8 cellular contexts compared by ENCODE assay signal in genomic region chr17:68197997-68198930, GRCh38. TPM values are rescaled to one million over a fixed set of nuclear protein-coding genes. Genes with fewer than 3 reads are reported as not detected.
DNase-seq lines count a peak whose midpoint lies in the region; ATAC-seq and TF ChIP-seq lines count a peak whose summit lies in the region.

No MANE protein-coding gene starts in this region.

- H3K9me3 Mint-ChIP-seq in activated CD8-positive, alpha-beta T cell treated with anti-CD3 and anti-CD28 coated beads, Interleukin-2, amount 10 ng/mL, durations not matched to agents 7 days and 5 days (ENCODE audit: insufficient read depth): no peaks in the 10 kb centered on the region
- peaks cover 8% of the 10 kb centered on the region for H3K9me3 Mint-ChIP-seq in glutamatergic neuron (ENCODE audit: unreplicated experiment)

- DNase-seq in activated effector memory CD4-positive, alpha-beta T cell treated with anti-CD3 and anti-CD28 coated beads, Interleukin-2, amount 50 U/mL, for 16 hours: peak; percentile 74
- no peak for DNase-seq in activated effector memory CD4-positive, alpha-beta T cell treated with Interleukin-2 at 50 U/mL for 16 hours
- peak; percentile 28 for DNase-seq in activated CD8-positive, alpha-beta T cell treated with anti-CD3 and anti-CD28 coated beads, Interleukin-2, amount 10 ng/mL, durations not matched to agents 7 days and 5 days
- DNase-seq in iPS-NIHi11 (ENCODE audit: low spot score) (peak; percentile 50), thoracic aorta (ENCODE audit: low spot score) (no peak), ACHN (no peak), glutamatergic neuron (no peak)

- no peaks in the 10 kb centered on the region for H3K36me3 ChIP-seq in thoracic aorta

- H3K4me1 Mint-ChIP-seq in activated CD8-positive, alpha-beta T cell treated with anti-CD3 and anti-CD28 coated beads, Interleukin-2, amount 10 ng/mL, durations not matched to agents 7 days and 5 days (ENCODE audit: low read depth): peaks cover 51% of the 10 kb centered on the region
- peaks cover 4% of the 10 kb centered on the region for H3K4me1 Mint-ChIP-seq in glutamatergic neuron (ENCODE audit: low read depth, unreplicated experiment)

- POLR2A ChIA-PET in activated CD8-positive, alpha-beta T cell treated with anti-CD3 and anti-CD28 coated beads, Interleukin-2, amount 10 ng/mL, durations not matched to agents 7 days and 5 days (lab: Charles Lee): interaction anchor here (0.9 to 2.6 kb wide), 3 partner anchors 18 to 50 kb away, joined by 3 to 9 read pairs (median 7); partner anchors contain the start of gene AMZ2

- no peaks in the 10 kb centered on the region for H3K9me3 ChIP-seq in thoracic aorta

- TF ChIP-seq CTCF in thoracic aorta (IDR thresholded peaks at IDR 0.05) (no peak), glutamatergic neuron (IDR thresholded peaks at IDR 0.05; ENCODE audit: partially characterized antibody, unreplicated experiment) (no peak)

- H3K4me3 ChIP-seq in thoracic aorta: peak overlapping the region; percentile 72

- no peak overlapping the region for H3K27ac Mint-ChIP-seq in activated CD8-positive, alpha-beta T cell treated with anti-CD3 and anti-CD28 coated beads, Interleukin-2, amount 10 ng/mL, durations not matched to agents 7 days and 5 days
- H3K27ac Mint-ChIP-seq in glutamatergic neuron (ENCODE audit: unreplicated experiment): no peak overlapping the region

- peaks cover 31 to 54% of the 10 kb centered on the region in 2 donors for H3K4me1 ChIP-seq in thoracic aorta (ENCODE audit: control insufficient read depth in 1 of 2, low read depth in 2 of 2)

- in situ Hi-C loops in ACHN (cut with HindIII; ENCODE audit: low pct_ligation_motif_present, low pct_unique_long_range_greater_than_20kb, low sequenced_read_pairs): no loop called here

- H3K36me3 Mint-ChIP-seq in activated CD8-positive, alpha-beta T cell treated with anti-CD3 and anti-CD28 coated beads, Interleukin-2, amount 10 ng/mL, durations not matched to agents 7 days and 5 days (ENCODE audit: low read depth): no peaks in the 10 kb centered on the region
- no peaks in the 10 kb centered on the region for H3K36me3 Mint-ChIP-seq in glutamatergic neuron (ENCODE audit: unreplicated experiment)

- no peak overlapping the region for H3K27ac ChIP-seq in thoracic aorta

- CTCF ChIA-PET in activated CD8-positive, alpha-beta T cell treated with anti-CD3 and anti-CD28 coated beads, Interleukin-2, amount 10 ng/mL, durations not matched to agents 7 days and 5 days (lab: Charles Lee): interaction anchor here (2.4 to 9.8 kb wide), 5 partner anchors 13 to 264 kb away, joined by 12 to 126 read pairs (median 30); partner anchors contain the start of gene WIPI1

- H3K4me3 Mint-ChIP-seq in activated CD8-positive, alpha-beta T cell treated with anti-CD3 and anti-CD28 coated beads, Interleukin-2, amount 10 ng/mL, durations not matched to agents 7 days and 5 days: peak overlapping the region; percentile 63
- no peak overlapping the region for H3K4me3 Mint-ChIP-seq in glutamatergic neuron (ENCODE audit: unreplicated experiment)

- peaks cover 6% of the 10 kb centered on the region for H3K27me3 ChIP-seq in thoracic aorta (replicated peaks; ENCODE audit: insufficient read depth)

- no peak for ATAC-seq in activated CD8-positive, alpha-beta T cell treated with anti-CD3 and anti-CD28 coated beads, Interleukin-2, amount 10 ng/mL, durations not matched to agents 7 days and 5 days
- ATAC-seq in thoracic aorta (ENCODE audit: insufficient number of reproducible peaks, low FRiP score, low read depth) (no peak), HG03039 (IDR thresholded peaks at IDR 0.05; ENCODE audit: unreplicated experiment) (no peak)

- peaks cover 49% of the 10 kb centered on the region for H3K27me3 Mint-ChIP-seq in activated CD8-positive, alpha-beta T cell treated with anti-CD3 and anti-CD28 coated beads, Interleukin-2, amount 10 ng/mL, durations not matched to agents 7 days and 5 days (ENCODE audit: low read depth)
- H3K27me3 Mint-ChIP-seq in glutamatergic neuron (ENCODE audit: unreplicated experiment): peaks cover 18% of the 10 kb centered on the region

RNA-seq across cellular contexts. Expression of gene AMZ2, which starts 49.6 kb away (rescaled TPM):
- total RNA-seq in activated CD8-positive, alpha-beta T cell treated with anti-CD3 and anti-CD28 coated beads, Interleukin-2, amount 10 ng/mL, durations not matched to agents 7 days and 5 days: 10 to 100 TPM; 79.9 to 80.0 TPM
- 10 to 100 TPM; 28.7 to 42.6 TPM for total RNA-seq in thoracic aorta
- 68.5 TPM for total RNA-seq in glutamatergic neuron (ENCODE audit: unreplicated experiment)

Comparison
In these comparisons a context has a peak if more than half of its experiments do, and no peak if none do; other contexts are left out.
1. DNase-seq: peak in activated effector memory CD4-positive, alpha-beta T cell treated with anti-CD3 and anti-CD28 coated beads, Interleukin-2, amount 50 U/mL, for 16 hours (single experiment), activated CD8-positive, alpha-beta T cell treated with anti-CD3 and anti-CD28 coated beads, Interleukin-2, amount 10 ng/mL, durations not matched to agents 7 days and 5 days (single experiment) and iPS-NIHi11 (single experiment); none in activated effector memory CD4-positive, alpha-beta T cell treated with Interleukin-2 at 50 U/mL for 16 hours (single experiment), thoracic aorta (single experiment), ACHN (single experiment) and glutamatergic neuron (single experiment).